In genomic region chr17:32461853-32462617, GRCh38 we compare ENCODE assay signal across 8 cellular contexts. TPM values are rescaled to one million over a fixed set of nuclear protein-coding genes. Genes with fewer than 3 reads are reported as not detected.
DNase-seq lines count a peak whose midpoint lies in the region; ATAC-seq, FAIRE-seq and TF ChIP-seq lines count a peak whose summit lies in the region.

No MANE protein-coding gene starts in this region.

- no peaks in the 10 kb centered on the region for H3K9me3 Mint-ChIP-seq in activated CD4-positive, alpha-beta memory T cell treated with anti-CD3 and anti-CD28 coated beads for 36 hours
- H3K9me3 Mint-ChIP-seq in endodermal cell (no peaks in the 10 kb centered on the region), naive B cell (no peaks in the 10 kb centered on the region)

- H3K27ac ChIP-seq in 22Rv1 (0 out of 2 replicates have a peak overlapping the region, but pooled peaks have one; percentile 14), endodermal cell (ENCODE audit: low read depth, low read length) (no peak overlapping the region), thyroid gland (no peak overlapping the region)

- 77% methylated on average over 1 of the region's 1 CpG; no CpG with 5 or more reads in 1 of the 2 experiments for WGBS in endodermal cell (ENCODE audit: insufficient coverage in 1 of 2, insufficient read length in 1 of 2), 2 experiments
- WGBS in thyroid gland, 2 donors, result 53 to 67% methylated on average over 1 of the region's 1 CpG

- H3K36me3 ChIP-seq in endodermal cell (ENCODE audit: control insufficient read depth, insufficient read depth, low read length) (peaks cover 92% of the 10 kb centered on the region), thyroid gland (peaks cover 42 to 69% of the 10 kb centered on the region in 2 donors)

- H3K4me1 Mint-ChIP-seq in activated CD4-positive, alpha-beta memory T cell treated with anti-CD3 and anti-CD28 coated beads for 36 hours (ENCODE audit: low read depth), result peaks cover 32% of the 10 kb centered on the region
- H3K4me1 Mint-ChIP-seq in endodermal cell (peaks cover 2% of the 10 kb centered on the region), naive B cell (peaks cover 10 to 37% (median 14%) of the 10 kb centered on the region in 3 donors)

- no peaks in the 10 kb centered on the region for H3K27me3 Mint-ChIP-seq in activated CD4-positive, alpha-beta memory T cell treated with anti-CD3 and anti-CD28 coated beads for 36 hours
- H3K27me3 Mint-ChIP-seq in endodermal cell (ENCODE audit: insufficient read depth) (no peaks in the 10 kb centered on the region), naive B cell (no peaks in the 10 kb centered on the region)

- no peak overlapping the region for H3K9ac ChIP-seq in endodermal cell (ENCODE audit: extremely low read depth, low read length, poor library complexity, severe bottlenecking)

- no peak for TF ChIP-seq POLR2A in thyroid gland (IDR thresholded peaks at IDR 0.05)

- no peaks in the 10 kb centered on the region for H3K9me3 ChIP-seq in endodermal cell (ENCODE audit: control insufficient read depth, low read length)
- H3K9me3 ChIP-seq in thyroid gland, result no peaks in the 10 kb centered on the region

- ATAC-seq in naive B cell (ENCODE audit: low read depth in 2 of 2) (peak; percentile 80 to 82), GM21423 (IDR thresholded peaks at IDR 0.05; ENCODE audit: unreplicated experiment) (no peak)

- no peak overlapping the region for H3K4me3 Mint-ChIP-seq in activated CD4-positive, alpha-beta memory T cell treated with anti-CD3 and anti-CD28 coated beads for 36 hours
- H3K4me3 Mint-ChIP-seq in endodermal cell (no peak overlapping the region), naive B cell (no peak overlapping the region)

- intact Hi-C loops in activated CD4-positive, alpha-beta memory T cell treated with anti-CD3 and anti-CD28 coated beads for 36 hours (cut with micrococcal nuclease), result loop anchor here (1.0 to 2.0 kb wide), 6 partner anchors 17 to 293 kb away; partner anchors contain the start of gene PSMD11
- intact Hi-C loops in thyroid gland (cut with DNase I), result no loop called here

- TF ChIP-seq CTCF in 22Rv1 (IDR thresholded peaks at IDR 0.05), result peak; percentile 83
- peak; percentile 81 for TF ChIP-seq CTCF in endodermal cell (conservative IDR thresholded peaks at IDR 0.05)
- TF ChIP-seq CTCF in thyroid gland (IDR thresholded peaks at IDR 0.05), result peak; percentile 17 to 54 (median 32)

- H3K4me1 ChIP-seq in endodermal cell (ENCODE audit: control insufficient read depth, insufficient read depth, low read length), result no peaks in the 10 kb centered on the region
- no peaks in the 10 kb centered on the region for H3K4me1 ChIP-seq in thyroid gland

- POLR2A ChIA-PET in activated CD4-positive, alpha-beta memory T cell treated with anti-CD3 and anti-CD28 coated beads for 36 hours (lab: Charles Lee), result interaction anchor here (0.7 to 1.2 kb wide), 2 partner anchors 62 to 295 kb away, joined by 3 to 5 read pairs; no protein-coding TSS in a partner anchor

- FAIRE-seq in GM18507 (lab: Jason Lieb, UNC), result peak; percentile 86

- peak overlapping the region; percentile 72 for H3K27ac Mint-ChIP-seq in activated CD4-positive, alpha-beta memory T cell treated with anti-CD3 and anti-CD28 coated beads for 36 hours
- H3K27ac Mint-ChIP-seq in endodermal cell, result no peak overlapping the region
- peak overlapping the region in 3 of 6 donors; percentile 16 to 65 (median 22) for H3K27ac Mint-ChIP-seq in naive B cell

- no peak overlapping the region for H3K4me3 ChIP-seq in endodermal cell (ENCODE audit: low read length)
- H3K4me3 ChIP-seq in thyroid gland (replicated peaks in 1 of 3), result no peak overlapping the region

- H3K27me3 ChIP-seq in endodermal cell (ENCODE audit: control insufficient read depth, insufficient read depth, low read length, poor library complexity, severe bottlenecking) (no peaks in the 10 kb centered on the region), thyroid gland (no peaks in the 10 kb centered on the region)

- DNase-seq in GM18507 (ENCODE audit: extremely low spot score, insufficient read length, low read depth) (no peak), NCI-H524 treated with DMSO at 0.1 percent for 48 hours (lab: John Stamatoyannopoulos, UW) (peak; percentile 29), endodermal cell (peak; percentile 90), naive B cell (peak; percentile 54), thyroid gland (peak; percentile 36 to 42)
- peak; percentile 72 for DNase-seq in activated CD4-positive, alpha-beta memory T cell treated with anti-CD3 and anti-CD28 coated beads for 36 hours

- H3K36me3 Mint-ChIP-seq in activated CD4-positive, alpha-beta memory T cell treated with anti-CD3 and anti-CD28 coated beads for 36 hours, result peaks cover 55% of the 10 kb centered on the region
- H3K36me3 Mint-ChIP-seq in endodermal cell (ENCODE audit: low read depth), result peaks cover 80% of the 10 kb centered on the region
- H3K36me3 Mint-ChIP-seq in naive B cell, result peaks cover 26 to 31% of the 10 kb centered on the region in 2 donors

- CTCF ChIA-PET in activated CD4-positive, alpha-beta memory T cell treated with anti-CD3 and anti-CD28 coated beads for 36 hours (lab: Charles Lee), result interaction anchor here (0.6 to 7.6 kb wide), 55 partner anchors 9 to 479 kb away, joined by 3 to 102 read pairs (median 5); partner anchors contain the start of genes CDK5R1, MYO1D and PSMD11

RNA-seq across cellular contexts. Expression of gene PSMD11, which starts 17.7 kb away (rescaled TPM):
- total RNA-seq in activated CD4-positive, alpha-beta memory T cell treated with anti-CD3 and anti-CD28 coated beads for 36 hours, result 100 to 1,000 TPM; 161 to 162 TPM
- total RNA-seq in endodermal cell (100 to 1,000 TPM; 164 to 168 TPM), thyroid gland (10 to 100 TPM; 41.3 to 73.8 (median 64.3) TPM)
- 75.7 TPM for polyA plus RNA-seq in endodermal cell (2013, experiment 1 of 2)
- 80.7 TPM for polyA plus RNA-seq in endodermal cell (2013, experiment 2 of 2)
- polyA plus RNA-seq in naive B cell (ENCODE audit: low read depth in 6 of 6), result 100 to 1,000 TPM; 107 to 128 (median 111) TPM

RNA-seq across cellular contexts. Expression of gene CDK5R1, which starts 24.8 kb away (rescaled TPM):
- 10 to 100 TPM; 12.4 to 13.1 TPM for total RNA-seq in activated CD4-positive, alpha-beta memory T cell treated with anti-CD3 and anti-CD28 coated beads for 36 hours
- total RNA-seq in endodermal cell, result 10 to 100 TPM in 1 of 2 donors, 1 to 10 TPM in 1; 9.8 to 10.3 TPM
- 26.6 TPM for polyA plus RNA-seq in endodermal cell (2013, experiment 1 of 2)
- polyA plus RNA-seq in endodermal cell (2013, experiment 2 of 2), result 26.3 TPM
- polyA plus RNA-seq in naive B cell (ENCODE audit: low read depth in 6 of 6), result 10 to 100 TPM in 1 of 6 donors, 1 to 10 TPM in 5; 2.7 to 11.5 (median 4.2) TPM
- under 1 TPM; 0.49 to 0.78 (median 0.58) TPM for total RNA-seq in thyroid gland

Comparison
In these comparisons a context has a peak if more than half of its experiments do, and no peak if none do; other contexts are left out.
1. CTCF ChIP-seq: peak in every context shown above with its lines; median percentile 83 in 22Rv1; 81 in endodermal cell; 32 in thyroid gland.
2. RNA of gene CDK5R1, which starts 24.8 kb away (total RNA-seq): 12.4 to 13.1 TPM in activated CD4-positive, alpha-beta memory T cell treated with anti-CD3 and anti-CD28 coated beads for 36 hours and 9.8 to 10.3 TPM in endodermal cell; 0.49 to 0.78 TPM in thyroid gland; every median in the first group is over 4 times any median in the second.